8 cellular contexts compared by ENCODE assay signal in the genomic region with DNA sequence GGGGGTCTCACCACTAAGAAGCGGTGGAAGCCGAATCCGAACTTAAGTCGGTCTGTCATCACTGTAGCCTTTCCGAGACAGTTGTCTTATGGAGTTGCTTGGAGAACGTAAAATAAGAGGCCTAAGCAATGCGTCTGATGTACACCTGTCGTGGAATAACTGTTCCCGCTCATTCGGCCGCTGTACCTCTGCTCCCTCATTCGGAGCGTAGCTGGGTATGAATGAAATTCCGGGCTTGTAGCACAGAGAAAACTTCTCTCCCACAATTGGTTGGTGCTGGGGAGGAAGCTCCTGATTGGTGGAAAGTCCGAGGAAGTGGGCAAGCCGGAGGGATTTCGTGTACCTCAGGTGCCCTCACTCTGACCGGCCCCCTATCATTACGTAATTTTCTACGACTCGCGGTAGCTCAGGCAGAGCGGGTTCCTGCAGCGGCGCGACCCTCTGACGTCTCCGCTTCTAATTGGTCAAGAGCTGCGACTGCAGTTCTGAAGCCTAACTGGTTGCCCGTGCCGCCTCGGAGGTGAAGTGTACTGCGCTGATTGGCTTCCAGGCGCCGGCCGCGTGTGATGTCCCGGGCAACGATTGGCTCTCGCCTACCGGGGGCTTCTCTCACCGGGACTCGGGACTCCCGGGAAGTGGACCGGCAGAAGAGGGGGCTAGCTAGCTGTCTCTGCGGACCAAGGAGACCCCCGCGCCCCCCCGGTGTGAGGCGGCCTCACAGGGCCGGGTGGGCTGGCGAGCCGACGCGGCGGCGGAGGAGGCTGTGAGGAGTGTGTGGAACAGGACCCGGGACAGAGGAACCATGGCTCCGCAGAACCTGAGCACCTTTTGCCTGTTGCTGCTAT. TPM values are rescaled to one million over a fixed set of nuclear protein-coding genes. Genes with fewer than 3 reads are reported as not detected.
DNase-seq lines count a peak whose midpoint lies in the region; ATAC-seq lines count a peak whose summit lies in the region.

A gene (plus strand): TSS at position 625 of the 845 bp plus-strand sequence. CDS start 178 bp downstream, at position 803.

- ATAC-seq in GM19023 (IDR thresholded peaks at IDR 0.05; ENCODE audit: unreplicated experiment) = peak; percentile 86
- ATAC-seq in HG03280 (IDR thresholded peaks at IDR 0.05; ENCODE audit: unreplicated experiment) = peak; percentile 82

- peak; percentile 98 for DNase-seq in AG08396 (ENCODE audit: low spot score)
- peak; percentile 100 for DNase-seq in NCI-H345 treated with DMSO at 0.1 percent for 48 hours (lab: John Stamatoyannopoulos, UW; ENCODE audit: unreplicated experiment)
- DNase-seq in activated CD4-positive, CD25-positive, alpha-beta regulatory T cell (lab: John Stamatoyannopoulos, UW) = peak; percentile 89 to 96 (median 94)
- peak; percentile 99 for DNase-seq in central memory CD4-positive, alpha-beta T cell
- DNase-seq in immature natural killer cell = peak; percentile 98
- DNase-seq in smooth muscle cell of the brain vasculature (ENCODE audit: low read depth, low spot score) = peak; percentile 99

- peaks cover 11 to 22% (median 16%) of the 10 kb centered on the region in 3 donors for H3K27me3 Mint-ChIP-seq in immature natural killer cell (ENCODE audit: low read depth in 3 of 3)

- peak within 1 kb of the TSS; percentile 83 to 98 (median 94) for H3K4me3 Mint-ChIP-seq in immature natural killer cell

- peaks cover 12 to 18% (median 17%) of the 10 kb centered on the region in 3 donors for H3K36me3 Mint-ChIP-seq in immature natural killer cell

- no peaks in the 10 kb centered on the region for H3K9me3 Mint-ChIP-seq in immature natural killer cell

- H3K4me1 Mint-ChIP-seq in immature natural killer cell = peaks cover 62 to 82% of the 10 kb centered on the region in 2 donors

- H3K27ac Mint-ChIP-seq in immature natural killer cell = peak within 1 kb of the TSS; percentile 87 to 98 (median 96)

RNA-seq across cellular contexts. Expression of the gene that starts here (rescaled TPM):
- polyA plus RNA-seq in immature natural killer cell = 10 to 100 TPM; 61.3 to 89.6 (median 81.0) TPM

Comparison
In these comparisons a context has a peak if more than half of its experiments do, and no peak if none do; other contexts are left out.
1. Peak in every context shown above with its lines: DNase-seq and ATAC-seq.